ENCODE assay signal across 19 cellular contexts in genomic region chr9:84493284-84493947, GRCh38.
A peak's percentile ranks its signal among the peaks of the same experiment; 100 is the strongest.
DNase-seq lines count a peak whose midpoint lies in the region; ATAC-seq and TF ChIP-seq lines count a peak whose summit lies in the region.
"Had no signal": no experiment of that assay in that cellular context is flagged by ENCODE, and none has a peak within 500 bp of the region (broad histone marks: within the 10 kb centered on the region; RNA-seq: fewer than 3 reads in every experiment).

No MANE protein-coding gene starts in this region.

- H3K4me3 ChIP-seq in Jurkat, Clone E6-1 (ENCODE audit: low read length) = no peak overlapping the region
- H3K4me3 ChIP-seq: mucosa of descending colon, PC-9, SK-N-MC, suprapubic skin had no signal

- peaks cover 7% of the 10 kb centered on the region for H3K4me1 Mint-ChIP-seq in endothelial cell (ENCODE audit: unreplicated experiment)
- H3K4me1 Mint-ChIP-seq: activated CD4-positive, alpha-beta T cell treated with anti-CD3 and anti-CD28 coated beads for 36 hours had no signal

- H3K27ac Mint-ChIP-seq in endothelial cell (ENCODE audit: unreplicated experiment) = no peak overlapping the region
- H3K27ac Mint-ChIP-seq: activated CD4-positive, alpha-beta T cell treated with anti-CD3 and anti-CD28 coated beads for 36 hours had no signal

- H3K36me3 Mint-ChIP-seq in endothelial cell (ENCODE audit: low read depth, unreplicated experiment) = peaks cover 3% of the 10 kb centered on the region

- TF ChIP-seq CTCF in endothelial cell (IDR thresholded peaks at IDR 0.05; ENCODE audit: unreplicated experiment) = no peak

- H3K4me3 Mint-ChIP-seq in endothelial cell (ENCODE audit: unreplicated experiment) = no peak overlapping the region
- H3K4me3 Mint-ChIP-seq: activated CD4-positive, alpha-beta T cell treated with anti-CD3 and anti-CD28 coated beads for 36 hours had no signal

- H3K9me3 Mint-ChIP-seq in endothelial cell (ENCODE audit: unreplicated experiment) = no peaks in the 10 kb centered on the region

- ATAC-seq in GM21360 (IDR thresholded peaks at IDR 0.05; ENCODE audit: unreplicated experiment) = no peak
- no peak for ATAC-seq in GM18520 (IDR thresholded peaks at IDR 0.05; ENCODE audit: unreplicated experiment)
- ATAC-seq: activated CD4-positive, alpha-beta T cell treated with anti-CD3 and anti-CD28 coated beads for 36 hours; mucosa of descending colon had no signal

- peaks cover 4% of the 10 kb centered on the region for H3K27me3 Mint-ChIP-seq in endothelial cell (ENCODE audit: unreplicated experiment)
- H3K27me3 Mint-ChIP-seq: activated CD4-positive, alpha-beta T cell treated with anti-CD3 and anti-CD28 coated beads for 36 hours had no signal

- peak; percentile 38 for DNase-seq in COR-L47 (lab: John Stamatoyannopoulos, UW)
- DNase-seq in Jurkat, Clone E6-1 (ENCODE audit: low read depth, low spot score) = peak; percentile 1
- DNase-seq in SHP77 (lab: John Stamatoyannopoulos, UW) = peak; percentile 33 to 58
- peak; percentile 51 for DNase-seq in iPS-NIHi7 (ENCODE audit: extremely low spot score)
- DNase-seq in cortex of kidney (lab: John Stamatoyannopoulos, UW) = no peak
- DNase-seq in endothelial cell (ENCODE audit: low spot score) = no peak
- DNase-seq: activated CD4-positive, alpha-beta T cell treated with anti-CD3 and anti-CD28 coated beads for 36 hours; activated gamma-delta T cell; amygdala; GDM1; KG1; left cardiac atrium; mucosa of descending colon; PC-9; stimulated activated CD4-positive, alpha-beta T cell treated with anti-CD3 and anti-CD28 coated beads, Interleukin-2, amount 100 ng/mL, for 48 hours had no signal

Comparison
In these comparisons a context has a peak if more than half of its experiments do, and no peak if none do; other contexts are left out.
1. DNase-seq: peak in COR-L47 (single experiment), Jurkat, Clone E6-1 (single experiment), SHP77 (2 of 2) and iPS-NIHi7 (single experiment); none in cortex of kidney (single experiment) and endothelial cell (single experiment).